In the genomic region with DNA sequence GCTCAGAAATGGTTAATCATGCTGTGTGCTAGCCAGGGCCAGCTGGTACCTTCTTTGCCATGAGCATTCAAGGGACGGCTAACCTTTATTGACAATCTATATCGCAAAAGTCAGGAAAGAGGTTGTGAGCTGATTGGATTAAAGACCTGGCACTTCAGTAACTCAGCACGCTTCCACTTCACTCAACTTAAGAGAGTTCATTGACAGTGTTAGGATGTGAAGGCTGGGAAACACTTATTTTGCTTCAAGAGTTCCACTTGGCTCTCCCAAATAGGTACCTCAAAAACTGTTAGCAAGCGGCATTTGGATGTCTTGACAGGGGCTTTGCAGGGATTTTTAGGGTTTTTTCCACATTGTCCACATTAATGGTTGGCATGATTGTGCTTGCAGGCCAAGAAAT, we compare ENCODE assay signal across 28 cellular contexts. TPM values are rescaled to one million over a fixed set of nuclear protein-coding genes. Genes with fewer than 3 reads are reported as not detected.
"Had no signal": no experiment of that assay in that cellular context is flagged by ENCODE, and none has a peak within 500 bp of the region (broad histone marks: within the 10 kb centered on the region; RNA-seq: fewer than 3 reads in every experiment).

No MANE protein-coding gene starts in this region.

- FAIRE-seq: RCC 7860 had no signal

- ATAC-seq: PC-3, T-helper 17 cell had no signal

- DNase-seq: activated B cell treated with CpG ODN at 0.5 μM for 24 hours; activated CD4-positive, alpha-beta memory T cell treated with anti-CD3 and anti-CD28 coated beads, Interleukin-2, amount 10 ng/mL, durations not matched to agents 7 days and 5 days; activated CD4-positive, alpha-beta T cell treated with anti-CD3 and anti-CD28 coated beads, Interleukin-2, amount 50 U/mL, for 1 hour; activated gamma-delta T cell; activated naive CD4-positive, alpha-beta T cell treated with anti-CD3 and anti-CD28 coated beads, Interleukin-2, amount 10 ng/mL, durations not matched to agents 7 days and 5 days; activated naive CD8-positive, alpha-beta T cell treated with anti-CD3 and anti-CD28 coated beads for 36 hours; activated T-cell treated with anti-CD3 and anti-CD28 coated beads for 4 hours; activated T-cell treated with anti-CD3 and anti-CD28 coated beads, Interleukin-2, amount 50 U/mL, for 48 hours; anterior cingulate cortex; caudate nucleus; Karpas-422; NCI-H1105; NCI-H1436 treated with DMSO at 0.1 percent for 48 hours; NCI-H187; NCI-H2081; NCI-H2171; NCI-H2227 treated with DMSO at 0.1 percent for 48 hours; NCI-H446 treated with DMSO at 0.1 percent for 48 hours; NCI-H526 treated with DMSO at 0.1 percent for 48 hours; NCI-H82; PC-3; SHP77 treated with DMSO at 0.1 percent for 48 hours; T-helper 17 cell; T-helper 9 cell had no signal

RNA-seq across cellular contexts. Expression of a gene that starts 25.1 kb away (rescaled TPM):
- total RNA-seq: activated CD8-positive, alpha-beta memory T cell treated with anti-CD3 and anti-CD28 coated beads for 36 hours; activated naive CD8-positive, alpha-beta T cell treated with anti-CD3 and anti-CD28 coated beads for 36 hours; activated T-helper 17 cell treated with anti-CD3 and anti-CD28 coated beads, Interleukin-2, amount 50 U/mL, for 72 hours; cerebellum; T-helper 17 cell had no signal
